Comparison of ENCODE assay signal across 20 cellular contexts in the genomic region with DNA sequence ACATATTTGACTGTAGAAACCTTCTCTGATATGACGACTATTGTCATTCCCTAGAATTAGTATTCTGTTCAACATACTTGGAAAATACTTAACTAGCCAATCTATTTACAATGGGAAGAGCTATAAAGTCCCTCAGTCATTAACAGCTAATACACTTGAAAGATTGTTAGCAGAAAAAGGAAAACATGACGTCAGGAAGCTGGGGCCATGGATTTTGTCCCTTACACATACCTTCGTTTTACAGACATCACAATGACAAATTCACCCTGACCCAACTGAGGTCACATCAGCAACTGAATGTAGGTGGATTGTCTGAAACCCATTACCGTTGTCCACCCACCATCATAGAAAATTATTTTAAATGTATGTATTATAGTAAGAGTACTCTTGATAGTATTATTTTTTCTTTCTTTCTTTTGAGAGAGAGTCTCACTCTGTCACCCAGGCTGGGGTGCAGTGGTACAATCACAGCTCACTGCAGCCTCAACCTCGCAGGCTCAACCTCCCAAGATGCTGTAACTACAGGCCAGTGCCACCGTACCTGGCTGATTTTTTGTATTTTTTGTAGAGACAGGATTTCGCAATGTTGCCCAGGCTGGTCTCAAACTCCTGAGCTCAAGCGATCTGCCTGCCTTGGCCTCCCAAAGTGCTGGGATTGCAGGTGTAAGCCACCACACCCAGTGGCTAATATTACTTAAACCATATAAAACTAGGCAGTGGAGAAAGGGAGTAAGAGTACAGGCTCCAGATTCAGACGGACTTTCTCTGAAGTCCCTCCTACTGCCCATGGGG.
DNase-seq lines count a peak whose midpoint lies in the region; ATAC-seq, FAIRE-seq and TF ChIP-seq lines count a peak whose summit lies in the region.
"Had no signal": no experiment of that assay in that cellular context is flagged by ENCODE, and none has a peak within 500 bp of the region (broad histone marks: within the 10 kb centered on the region; RNA-seq: fewer than 3 reads in every experiment).

No MANE protein-coding gene starts in this region.

- H3K4me1 ChIP-seq in IMR-90 (ENCODE audit: control insufficient read depth, insufficient read depth, low read length) (no peaks in the 10 kb centered on the region), K562 (replicated peaks in 1 of 2; ENCODE audit: control insufficient read depth in 2 of 2, insufficient read depth in 2 of 2, low read length in 2 of 2) (no peaks in the 10 kb centered on the region), hepatocyte (ENCODE audit: insufficient read depth) (peaks cover under 1% of the 10 kb centered on the region), endodermal cell (ENCODE audit: control insufficient read depth, insufficient read depth, low read length) (no peaks in the 10 kb centered on the region)
- H3K4me1 ChIP-seq: BE2C, Caco-2 had no signal

- H2BK120ac ChIP-seq in IMR-90 (ENCODE audit: low read depth, low read length), result no peak overlapping the region

- H3K9me3 ChIP-seq in IMR-90 (ENCODE audit: control insufficient read depth, insufficient read depth, low read length), result peaks cover 5% of the 10 kb centered on the region
- no peaks in the 10 kb centered on the region for H3K9me3 ChIP-seq in K562 (replicated peaks; ENCODE audit: control insufficient read depth, insufficient read depth, low read depth, low read length)
- H3K9me3 ChIP-seq in hepatocyte (ENCODE audit: low read depth), result no peaks in the 10 kb centered on the region
- peaks cover 6% of the 10 kb centered on the region for H3K9me3 ChIP-seq in endodermal cell (ENCODE audit: control insufficient read depth, low read length)
- H3K9me3 ChIP-seq: BE2C, Caco-2 had no signal

- H3K27me3 ChIP-seq in IMR-90 (ENCODE audit: control insufficient read depth, insufficient read depth, low read length) (no peaks in the 10 kb centered on the region), K562 (ENCODE audit: control insufficient read depth in 2 of 2, insufficient read depth in 2 of 2, low read length in 2 of 2) (no peaks in the 10 kb centered on the region), hepatocyte (no peaks in the 10 kb centered on the region), endodermal cell (ENCODE audit: control insufficient read depth, insufficient read depth, low read length, poor library complexity, severe bottlenecking) (no peaks in the 10 kb centered on the region)
- H3K27me3 ChIP-seq: BE2C, BLaER1 had no signal

- no peak for FAIRE-seq in K562 (lab: Jason Lieb, UNC)
- FAIRE-seq: A204.1, G401.6, GM12891 had no signal

- no peak overlapping the region for H3K27ac ChIP-seq in IMR-90 (ENCODE audit: insufficient read depth, low read length)
- no peak overlapping the region for H3K27ac ChIP-seq in K562 (ENCODE audit: extremely low read depth, low read depth, low read length)
- no peak overlapping the region for H3K27ac ChIP-seq in hepatocyte
- H3K27ac ChIP-seq in endodermal cell (ENCODE audit: low read depth, low read length), result no peak overlapping the region
- H3K27ac ChIP-seq: BLaER1 had no signal

- WGBS in IMR-90 (ENCODE audit: extremely low coverage in 2 of 2, insufficient read length in 1 of 2), 2 experiments, result no CpG with 5 or more reads among the region's 9 CpGs
- under 1% methylated on average over 9 of the region's 9 CpGs for WGBS in K562 (ENCODE audit: insufficient coverage, low coverage, missing lambda C conversion rate)
- WGBS in hepatocyte (ENCODE audit: low lambda C conversion rate, missing lambda C conversion rate), result 74% methylated on average over 9 of the region's 9 CpGs
- 80 to 87% methylated on average over 2 to 8 of the region's 9 CpGs for WGBS in endodermal cell (ENCODE audit: insufficient coverage in 1 of 2, insufficient read length in 1 of 2), 2 experiments

- no peak overlapping the region for H2BK20ac ChIP-seq in IMR-90 (ENCODE audit: low read depth, low read length)

- no peak overlapping the region for H3K23ac ChIP-seq in IMR-90 (ENCODE audit: low read depth, low read length)

- TF ChIP-seq CTCF in IMR-90 (conservative IDR thresholded peaks at IDR 0.05; ENCODE audit: low read depth, low read length) (no peak), K562 (IDR thresholded peaks at IDR 0.05 in 2 of 3, conservative IDR thresholded peaks at IDR 0.05 in 1 of 3; ENCODE audit: insufficient read depth in 2 of 3, low read depth in 1 of 3, low read length in 3 of 3) (no peak), hepatocyte (IDR thresholded peaks at IDR 0.05; ENCODE audit: poor library complexity) (no peak), endodermal cell (conservative IDR thresholded peaks at IDR 0.05) (no peak)

- no peaks in the 10 kb centered on the region for H3K27me3 Mint-ChIP-seq in endodermal cell (ENCODE audit: insufficient read depth)

- no peak overlapping the region for H4K5ac ChIP-seq in IMR-90 (ENCODE audit: low read depth, low read length)

- H3K9me3 Mint-ChIP-seq in endodermal cell, result peaks cover 6% of the 10 kb centered on the region
- H3K9me3 Mint-ChIP-seq: CD4-positive, alpha-beta T cell; CD8-positive, alpha-beta T cell had no signal

- dilution Hi-C loops in IMR-90 (cut with HindIII; ENCODE audit: low sequenced_read_pairs, unreplicated experiment), result no loop called here

- no peak for TF ChIP-seq EP300 in K562 (IDR thresholded peaks at IDR 0.05; ENCODE audit: low read length)

- H3K27ac Mint-ChIP-seq in endodermal cell, result no peak overlapping the region
- H3K27ac Mint-ChIP-seq: CD4-positive, alpha-beta T cell; CD8-positive, alpha-beta T cell had no signal

- H3K14ac ChIP-seq in IMR-90 (replicated peaks; ENCODE audit: low read depth, low read length), result no peak overlapping the region

- in situ Hi-C loops in IMR-90 (cut with MboI; ENCODE audit: low sequenced_read_pairs) (no loop called here), K562 (cut with MboI) (no loop called here)

- H4K20me1 ChIP-seq in IMR-90 (ENCODE audit: insufficient read depth, low read length) (no peaks in the 10 kb centered on the region), K562 (replicated peaks; ENCODE audit: control insufficient read depth, insufficient read depth, low read length) (no peaks in the 10 kb centered on the region), hepatocyte (ENCODE audit: insufficient read depth, poor library complexity, severe bottlenecking) (no peaks in the 10 kb centered on the region)
- H4K20me1 ChIP-seq: BLaER1 had no signal

- H3K9me2 ChIP-seq in hepatocyte (replicated peaks; ENCODE audit: insufficient read depth), result no peaks in the 10 kb centered on the region

- ATAC-seq in IMR-90 (ENCODE audit: low read depth), result no peak
- no peak for ATAC-seq in K562
- no peak for ATAC-seq in GM18858 (IDR thresholded peaks at IDR 0.05; ENCODE audit: unreplicated experiment)
- ATAC-seq: CD8-positive, alpha-beta T cell had no signal

- peaks cover 11% of the 10 kb centered on the region for H3K4me1 Mint-ChIP-seq in endodermal cell

- no peaks in the 10 kb centered on the region for H3K79me2 ChIP-seq in K562 (ENCODE audit: control insufficient read depth, insufficient read depth, low read length)
- H3K79me2 ChIP-seq in hepatocyte, result no peaks in the 10 kb centered on the region

- TF ChIP-seq POLR2A in IMR-90 (IDR thresholded peaks at IDR 0.05; ENCODE audit: low read depth, low read length), result no peak
- TF ChIP-seq POLR2A in K562 (conservative IDR thresholded peaks at IDR 0.05), result no peak

- no peak for TF ChIP-seq RAD21 in IMR-90 (IDR thresholded peaks at IDR 0.05; ENCODE audit: low read length)
- no peak for TF ChIP-seq RAD21 in K562 (CRISPR knock-in tag; conservative IDR thresholded peaks at IDR 0.05 in 1 of 2, IDR thresholded peaks at IDR 0.05 in 1 of 2)

- CTCF ChIA-PET in IMR-90 (lab: Yijun Ruan, JAX), result no interaction called here
- CTCF ChIA-PET in K562 (lab: Yijun Ruan, JAX; ENCODE audit: low intra/inter-chr PET ratio), result no interaction called here

- DNase-seq in IMR-90 (no peak), K562 (ENCODE audit: extremely low read depth in 1 of 4, low spot score in 3 of 4) (no peak), hepatocyte (ENCODE audit: low spot score) (peak; percentile 24), HCEC 1CT (no peak), endodermal cell (no peak)
- DNase-seq: 8988T; ACHN; BE2C; C1 segment of cervical spinal cord; Caco-2; Calu3; CD4-positive, alpha-beta T cell; CD8-positive, alpha-beta T cell; DMS79 treated with DMSO at 0.1 percent for 48 hours; GF-D8 had no signal

- intact Hi-C loops in IMR-90 (cut with micrococcal nuclease), result no loop called here
- intact Hi-C loops in K562 (cut with micrococcal nuclease), result no loop called here

- no peak overlapping the region for H2AFZ ChIP-seq in IMR-90 (replicated peaks; ENCODE audit: low read length, poor library complexity)
- H2AFZ ChIP-seq in K562 (ENCODE audit: low read depth, low read length), result no peak overlapping the region
- no peak overlapping the region for H2AFZ ChIP-seq in hepatocyte

- H3K36me3 ChIP-seq in IMR-90 (ENCODE audit: control insufficient read depth, insufficient read depth, low read length) (no peaks in the 10 kb centered on the region), K562 (ENCODE audit: control insufficient read depth, insufficient read depth, low read length) (no peaks in the 10 kb centered on the region), hepatocyte (replicated peaks; ENCODE audit: insufficient read depth, low read depth) (no peaks in the 10 kb centered on the region), endodermal cell (ENCODE audit: control insufficient read depth, insufficient read depth, low read length) (no peaks in the 10 kb centered on the region)
- H3K36me3 ChIP-seq: BE2C, BLaER1 had no signal

- H3K56ac ChIP-seq in IMR-90 (ENCODE audit: extremely low read depth, insufficient read depth, low read length), result no peak overlapping the region

- H4K8ac ChIP-seq in IMR-90 (ENCODE audit: low read depth in 2 of 2, low read length in 2 of 2), result no peak overlapping the region

- H3K18ac ChIP-seq in IMR-90 (ENCODE audit: low read depth, low read length), result no peak overlapping the region

- no peak overlapping the region for H3K4me3 Mint-ChIP-seq in endodermal cell
- H3K4me3 Mint-ChIP-seq: CD4-positive, alpha-beta T cell; CD8-positive, alpha-beta T cell had no signal

- BruUV-seq in IMR-90 (replicated peaks; lab: Mats Ljungman, UMichigan) (no TSS peak), K562 (replicated peaks; lab: Mats Ljungman, UMichigan) (no TSS peak)

- no peak overlapping the region for H4K91ac ChIP-seq in IMR-90 (ENCODE audit: insufficient read depth, low read depth, low read length)

- H2AK9ac ChIP-seq in IMR-90 (replicated peaks; ENCODE audit: low read depth, low read length, poor library complexity), result no peak overlapping the region

- POLR2A ChIA-PET in IMR-90 (lab: Charles Lee; ENCODE audit: unreplicated experiment), result no interaction called here
- POLR2A ChIA-PET in K562 (lab: Yijun Ruan, JAX), result no interaction called here

- H2BK15ac ChIP-seq in IMR-90 (ENCODE audit: low read depth, low read length), result no peak overlapping the region

- no peaks in the 10 kb centered on the region for H3K9me1 ChIP-seq in IMR-90 (ENCODE audit: insufficient read depth, low read length)
- H3K9me1 ChIP-seq in K562 (ENCODE audit: control insufficient read depth, insufficient read depth, low read length), result no peaks in the 10 kb centered on the region

- H3K4me3 ChIP-seq in IMR-90 (ENCODE audit: insufficient read depth, low read depth, low read length) (no peak overlapping the region), K562 (no peak overlapping the region), hepatocyte (no peak overlapping the region), endodermal cell (ENCODE audit: low read length) (no peak overlapping the region)
- H3K4me3 ChIP-seq: BLaER1 had no signal

- H3K36me3 Mint-ChIP-seq in endodermal cell (ENCODE audit: low read depth), result no peaks in the 10 kb centered on the region
- H3K36me3 Mint-ChIP-seq: CD8-positive, alpha-beta T cell had no signal

- no peak overlapping the region for H3K4ac ChIP-seq in IMR-90 (ENCODE audit: low read depth, low read length)

- H3K9ac ChIP-seq in IMR-90 (ENCODE audit: low read depth, low read length), result no peak overlapping the region
- no peak overlapping the region for H3K9ac ChIP-seq in K562 (ENCODE audit: insufficient read depth in 1 of 2, low read depth in 2 of 2, low read length in 2 of 2)
- no peak overlapping the region for H3K9ac ChIP-seq in endodermal cell (ENCODE audit: extremely low read depth, low read length, poor library complexity, severe bottlenecking)
- H3K9ac ChIP-seq: BLaER1 had no signal

- H3K4me2 ChIP-seq in IMR-90 (ENCODE audit: low read depth, low read length) (no peak overlapping the region), K562 (ENCODE audit: insufficient read depth, low read length) (no peak overlapping the region), hepatocyte (no peak overlapping the region)

- no peaks in the 10 kb centered on the region for H3K79me1 ChIP-seq in IMR-90 (ENCODE audit: low read depth in 1 of 2, low read length in 2 of 2)

- H2BK5ac ChIP-seq in IMR-90 (ENCODE audit: low read depth, low read length, poor library complexity, severe bottlenecking), result no peak overlapping the region

- no peak overlapping the region for H2AK5ac ChIP-seq in IMR-90 (ENCODE audit: low read depth, low read length)
